Comparison of ENCODE assay signal across 1 cellular context in the genomic region with DNA sequence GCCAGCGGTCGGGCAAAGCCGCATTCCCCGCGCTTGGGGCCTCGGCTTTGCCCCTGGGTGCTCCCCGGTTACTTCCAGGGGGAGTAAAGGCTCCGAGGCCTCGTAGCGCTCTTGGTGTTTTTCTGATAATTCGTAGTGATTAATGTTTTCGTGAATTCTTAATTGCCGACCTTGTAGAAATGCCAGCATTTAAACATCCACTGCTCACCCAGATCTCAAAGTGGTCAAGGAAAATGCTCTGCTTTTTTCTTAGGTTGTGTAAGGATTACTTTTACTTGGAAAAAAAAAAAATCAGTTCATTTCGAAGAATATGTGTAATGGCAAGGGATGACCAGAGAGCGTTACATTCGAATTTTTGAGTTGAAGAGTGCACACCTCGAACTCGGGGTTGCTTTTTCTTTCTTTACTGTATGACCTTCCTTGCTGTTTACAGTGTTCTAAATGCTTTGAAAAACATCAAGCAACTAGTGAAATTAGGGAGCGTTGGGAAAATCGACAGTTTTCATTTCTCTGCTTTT.
TF ChIP-seq lines count a peak whose summit lies in the region.

No MANE protein-coding gene starts in this region.

TF ChIP-seq in HCT116, 20 proteins besides CTCF, POLR2A, EP300 and RAD21 (continued from another document):
- TF ChIP-seq, protein P1, sequence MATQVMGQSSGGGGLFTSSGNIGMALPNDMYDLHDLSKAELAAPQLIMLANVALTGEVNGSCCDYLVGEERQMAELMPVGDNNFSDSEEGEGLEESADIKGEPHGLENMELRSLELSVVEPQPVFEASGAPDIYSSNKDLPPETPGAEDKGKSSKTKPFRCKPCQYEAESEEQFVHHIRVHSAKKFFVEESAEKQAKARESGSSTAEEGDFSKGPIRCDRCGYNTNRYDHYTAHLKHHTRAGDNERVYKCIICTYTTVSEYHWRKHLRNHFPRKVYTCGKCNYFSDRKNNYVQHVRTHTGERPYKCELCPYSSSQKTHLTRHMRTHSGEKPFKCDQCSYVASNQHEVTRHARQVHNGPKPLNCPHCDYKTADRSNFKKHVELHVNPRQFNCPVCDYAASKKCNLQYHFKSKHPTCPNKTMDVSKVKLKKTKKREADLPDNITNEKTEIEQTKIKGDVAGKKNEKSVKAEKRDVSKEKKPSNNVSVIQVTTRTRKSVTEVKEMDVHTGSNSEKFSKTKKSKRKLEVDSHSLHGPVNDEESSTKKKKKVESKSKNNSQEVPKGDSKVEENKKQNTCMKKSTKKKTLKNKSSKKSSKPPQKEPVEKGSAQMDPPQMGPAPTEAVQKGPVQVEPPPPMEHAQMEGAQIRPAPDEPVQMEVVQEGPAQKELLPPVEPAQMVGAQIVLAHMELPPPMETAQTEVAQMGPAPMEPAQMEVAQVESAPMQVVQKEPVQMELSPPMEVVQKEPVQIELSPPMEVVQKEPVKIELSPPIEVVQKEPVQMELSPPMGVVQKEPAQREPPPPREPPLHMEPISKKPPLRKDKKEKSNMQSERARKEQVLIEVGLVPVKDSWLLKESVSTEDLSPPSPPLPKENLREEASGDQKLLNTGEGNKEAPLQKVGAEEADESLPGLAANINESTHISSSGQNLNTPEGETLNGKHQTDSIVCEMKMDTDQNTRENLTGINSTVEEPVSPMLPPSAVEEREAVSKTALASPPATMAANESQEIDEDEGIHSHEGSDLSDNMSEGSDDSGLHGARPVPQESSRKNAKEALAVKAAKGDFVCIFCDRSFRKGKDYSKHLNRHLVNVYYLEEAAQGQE (IDR thresholded peaks at IDR 0.05; ENCODE audit: low read depth), result no peak
- TF ChIP-seq, protein P2, sequence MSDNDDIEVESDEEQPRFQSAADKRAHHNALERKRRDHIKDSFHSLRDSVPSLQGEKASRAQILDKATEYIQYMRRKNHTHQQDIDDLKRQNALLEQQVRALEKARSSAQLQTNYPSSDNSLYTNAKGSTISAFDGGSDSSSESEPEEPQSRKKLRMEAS (IDR thresholded peaks at IDR 0.05), result no peak
- TF ChIP-seq ZFX (IDR thresholded peaks at IDR 0.05) (no peak), EGR1 (IDR thresholded peaks at IDR 0.05; ENCODE audit: low read depth) (no peak), JUND (IDR thresholded peaks at IDR 0.05) (no peak), CEBPB (IDR thresholded peaks at IDR 0.05; ENCODE audit: low read depth) (no peak), YY1 (IDR thresholded peaks at IDR 0.05; ENCODE audit: extremely low read depth, insufficient replicate concordance, low read depth, low read length) (no peak)
- TF ChIP-seq, protein P3, sequence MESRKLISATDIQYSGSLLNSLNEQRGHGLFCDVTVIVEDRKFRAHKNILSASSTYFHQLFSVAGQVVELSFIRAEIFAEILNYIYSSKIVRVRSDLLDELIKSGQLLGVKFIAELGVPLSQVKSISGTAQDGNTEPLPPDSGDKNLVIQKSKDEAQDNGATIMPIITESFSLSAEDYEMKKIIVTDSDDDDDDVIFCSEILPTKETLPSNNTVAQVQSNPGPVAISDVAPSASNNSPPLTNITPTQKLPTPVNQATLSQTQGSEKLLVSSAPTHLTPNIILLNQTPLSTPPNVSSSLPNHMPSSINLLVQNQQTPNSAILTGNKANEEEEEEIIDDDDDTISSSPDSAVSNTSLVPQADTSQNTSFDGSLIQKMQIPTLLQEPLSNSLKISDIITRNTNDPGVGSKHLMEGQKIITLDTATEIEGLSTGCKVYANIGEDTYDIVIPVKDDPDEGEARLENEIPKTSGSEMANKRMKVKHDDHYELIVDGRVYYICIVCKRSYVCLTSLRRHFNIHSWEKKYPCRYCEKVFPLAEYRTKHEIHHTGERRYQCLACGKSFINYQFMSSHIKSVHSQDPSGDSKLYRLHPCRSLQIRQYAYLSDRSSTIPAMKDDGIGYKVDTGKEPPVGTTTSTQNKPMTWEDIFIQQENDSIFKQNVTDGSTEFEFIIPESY (IDR thresholded peaks at IDR 0.05; ENCODE audit: extremely low read depth, insufficient replicate concordance, low read length), result no peak
